1 cellular context compared by ENCODE assay signal in genomic region chr17:1180958-1181768, GRCh38.
TF ChIP-seq lines count a peak whose summit lies in the region.

No MANE protein-coding gene starts in this region.

TF ChIP-seq in GM12878, 131 proteins besides CTCF, POLR2A, EP300 and RAD21 (continued from another document):
- TF ChIP-seq ZBTB40 (IDR thresholded peaks at IDR 0.05; ENCODE audit: borderline replicate concordance) (no peak), USF1 (IDR thresholded peaks at IDR 0.05; ENCODE audit: borderline replicate concordance, extremely low read length, insufficient read depth, low read depth, low read length) (no peak), LARP7 (IDR thresholded peaks at IDR 0.05) (no peak), EED (IDR thresholded peaks at IDR 0.05; ENCODE audit: low read depth) (peak; percentile 66; the same call in 1 of the 2 replicates), NR2F1 (conservative IDR thresholded peaks at IDR 0.05) (peak; percentile 74), SMC3 (IDR thresholded peaks at IDR 0.05; ENCODE audit: borderline replicate concordance, low read length) (no peak), RAD51 (IDR thresholded peaks at IDR 0.05) (no peak)
